6 cellular contexts compared by ENCODE assay signal in genomic region chr15:30895461-30896210, GRCh38.
"Had no signal": no experiment of that assay in that cellular context is flagged by ENCODE, and none has a peak within 500 bp of the region (broad histone marks: within the 10 kb centered on the region; RNA-seq: fewer than 3 reads in every experiment).

No MANE protein-coding gene starts in this region.

- H3K9ac ChIP-seq: GM23248 had no signal

- DNase-seq: GM23248, H9, HCEC 1CT, IMR-90, KG1 had no signal

- H2AFZ ChIP-seq: GM23248 had no signal

- H3K4me3 ChIP-seq: GM23248, K562 had no signal

- H3K27ac ChIP-seq: GM23248 had no signal

- ATAC-seq: K562 had no signal
